Comparison of ENCODE assay signal across 16 cellular contexts in the genomic region with DNA sequence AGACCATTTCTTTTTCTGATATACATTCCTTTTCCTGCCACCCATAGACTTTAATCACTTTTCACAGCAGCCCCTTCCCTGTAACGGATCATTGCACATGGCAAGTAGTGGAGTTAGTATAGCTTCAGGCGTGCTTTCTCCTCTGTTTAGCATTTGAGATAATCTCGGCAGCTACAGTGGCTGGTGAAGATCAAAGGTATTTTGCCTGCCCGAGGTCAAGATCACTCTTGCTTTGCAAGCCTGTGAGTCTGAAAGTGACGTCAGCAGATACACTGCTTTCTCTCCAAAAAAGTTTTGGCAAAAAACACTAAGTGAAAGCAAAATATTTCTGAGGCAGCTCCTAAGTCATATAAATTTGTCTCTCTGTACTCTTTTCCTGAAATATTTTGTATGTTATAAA.
DNase-seq lines count a peak whose midpoint lies in the region; ATAC-seq and TF ChIP-seq lines count a peak whose summit lies in the region.
"Had no signal": no experiment of that assay in that cellular context is flagged by ENCODE, and none has a peak within 500 bp of the region (broad histone marks: within the 10 kb centered on the region; RNA-seq: fewer than 3 reads in every experiment).

No MANE protein-coding gene starts in this region.

- H3K4me2 ChIP-seq in osteoblast (ENCODE audit: insufficient read depth, low read length) = peak overlapping the region; percentile 67
- H3K4me2 ChIP-seq: BLaER1, PC-9 had no signal

- in situ Hi-C loops in Caki2 (cut with HindIII; ENCODE audit: low pct_unique_long_range_greater_than_20kb, low sequenced_read_pairs) = no loop called here
- in situ Hi-C loops in astrocyte of the cerebellum (cut with HindIII; ENCODE audit: low sequenced_read_pairs) = no loop called here

- H2AFZ ChIP-seq in osteoblast (ENCODE audit: low read length) = peak overlapping the region; percentile 79
- H2AFZ ChIP-seq: PC-9 had no signal

- H3K27me3 ChIP-seq in osteoblast (ENCODE audit: insufficient read depth, low read length) = no peaks in the 10 kb centered on the region
- H3K27me3 ChIP-seq in effector memory CD4-positive, alpha-beta T cell (replicated peaks; ENCODE audit: control insufficient read depth, insufficient read depth, low read length, poor library complexity, severe bottlenecking) = no peaks in the 10 kb centered on the region
- H3K27me3 ChIP-seq: BLaER1 had no signal

- peaks cover 4% of the 10 kb centered on the region for H3K4me1 ChIP-seq in osteoblast (ENCODE audit: insufficient read depth, low read length)
- H3K4me1 ChIP-seq in effector memory CD4-positive, alpha-beta T cell (ENCODE audit: control insufficient read depth, insufficient read depth, low read length, poor library complexity, severe bottlenecking) = no peaks in the 10 kb centered on the region
- H3K4me1 ChIP-seq: BLaER1 had no signal

- H3K4me3 ChIP-seq in astrocyte of the cerebellum (ENCODE audit: low read depth, low read length) (no peak overlapping the region), osteoblast (ENCODE audit: insufficient read depth, low read length) (peak overlapping the region; percentile 58)
- no peak overlapping the region for H3K4me3 ChIP-seq in effector memory CD4-positive, alpha-beta T cell (ENCODE audit: insufficient read depth, low read depth, low read length, poor library complexity, severe bottlenecking)
- H3K4me3 ChIP-seq: BLaER1, PC-9 had no signal

- no peak overlapping the region for H3K27ac ChIP-seq in osteoblast (ENCODE audit: low read depth, low read length)
- no peak overlapping the region for H3K27ac ChIP-seq in effector memory CD4-positive, alpha-beta T cell (ENCODE audit: insufficient read depth, low read length, poor library complexity, severe bottlenecking)
- H3K27ac ChIP-seq: BLaER1, PC-9 had no signal

- DNase-seq in Caki2 (ENCODE audit: low read depth) (peak; percentile 18), astrocyte of the cerebellum (ENCODE audit: low read depth) (peak; percentile 9), left cardiac atrium (no peak), osteoblast (ENCODE audit: insufficient read length, low spot score, missing footprints) (no peak), NCI-H2107 (lab: John Stamatoyannopoulos, UW) (no peak)
- no peak for DNase-seq in activated CD4-positive, alpha-beta T cell treated with anti-CD3 and anti-CD28 coated beads, Interleukin-2, amount 50 U/mL, for 4 hours
- no peak for DNase-seq in effector memory CD4-positive, alpha-beta T cell
- no peak for DNase-seq in activated CD4-positive, alpha-beta T cell treated with anti-CD3 and anti-CD28 coated beads, Interleukin-2, amount 50 U/mL, for 48 hours
- DNase-seq: activated naive CD4-positive, alpha-beta T cell treated with anti-CD3 and anti-CD28 coated beads for 36 hours; GDM1; naive thymus-derived CD4-positive, alpha-beta T cell; PC-9; stimulated activated CD4-positive, alpha-beta T cell treated with anti-CD3 and anti-CD28 coated beads, Interleukin-2, amount 100 ng/mL, for 24 hours; T-helper 9 cell had no signal

- H4K20me1 ChIP-seq in osteoblast (ENCODE audit: insufficient read depth, low read length) = no peaks in the 10 kb centered on the region
- H4K20me1 ChIP-seq: BLaER1 had no signal

- peak; percentile 53 to 87 for ATAC-seq in left cardiac atrium
- ATAC-seq: naive thymus-derived CD4-positive, alpha-beta T cell; stimulated activated effector memory CD8-positive, alpha-beta T cell treated with anti-CD3 and anti-CD28 coated beads, Interleukin-12 subunit alpha, Interleukin-12 subunit beta, amount 100 ng/mL, for 72 hours had no signal

- no peaks in the 10 kb centered on the region for H3K79me2 ChIP-seq in osteoblast (ENCODE audit: insufficient read depth, low read length)

- intact Hi-C loops in left cardiac atrium (cut with DNase I) = no loop called here

- no peaks in the 10 kb centered on the region for H3K9me3 ChIP-seq in osteoblast (ENCODE audit: low read depth, low read length)
- H3K9me3 ChIP-seq in effector memory CD4-positive, alpha-beta T cell (ENCODE audit: control insufficient read depth, low read length) = no peaks in the 10 kb centered on the region
- H3K9me3 ChIP-seq: BLaER1 had no signal

- H3K36me3 ChIP-seq in osteoblast (ENCODE audit: insufficient read depth, low read length) = no peaks in the 10 kb centered on the region
- H3K36me3 ChIP-seq in effector memory CD4-positive, alpha-beta T cell (ENCODE audit: control insufficient read depth, insufficient read depth, low read length) = no peaks in the 10 kb centered on the region
- H3K36me3 ChIP-seq: BLaER1 had no signal

- TF ChIP-seq CTCF in astrocyte of the cerebellum (IDR thresholded peaks at IDR 0.05; ENCODE audit: low read depth, low read length, missing control alignments) = no peak
- TF ChIP-seq CTCF in osteoblast (IDR thresholded peaks at IDR 0.05; ENCODE audit: extremely low read depth, low read depth, low read length) = no peak

Comparison
In these comparisons a context has a peak if more than half of its experiments do, and no peak if none do; other contexts are left out.
1. DNase-seq: peak in Caki2 (single experiment) and astrocyte of the cerebellum (single experiment); none in left cardiac atrium (single experiment), osteoblast (single experiment), activated CD4-positive, alpha-beta T cell treated with anti-CD3 and anti-CD28 coated beads, Interleukin-2, amount 50 U/mL, for 4 hours (0 of 2), effector memory CD4-positive, alpha-beta T cell (0 of 3), NCI-H2107 (single experiment) and activated CD4-positive, alpha-beta T cell treated with anti-CD3 and anti-CD28 coated beads, Interleukin-2, amount 50 U/mL, for 48 hours (0 of 2).